23 cellular contexts compared by ENCODE assay signal in genomic region chr11:107683070-107683469, GRCh38. TPM values are rescaled to one million over a fixed set of nuclear protein-coding genes. Genes with fewer than 3 reads are reported as not detected.
"Had no signal": no experiment of that assay in that cellular context is flagged by ENCODE, and none has a peak within 500 bp of the region (broad histone marks: within the 10 kb centered on the region; RNA-seq: fewer than 3 reads in every experiment).

No MANE protein-coding gene starts in this region.

- H3K27ac ChIP-seq: neutrophil, stomach, thoracic aorta, transverse colon had no signal

- H3K36me3 ChIP-seq: heart left ventricle, neutrophil, stomach, thoracic aorta, transverse colon had no signal

- DNase-seq: dermis blood vessel endothelial cell; effector CD8-positive, alpha-beta T cell; heart left ventricle; hippocampal formation; left colon; left ventricle myocardium superior; naive thymus-derived CD4-positive, alpha-beta T cell; nephron progenitor cell; right cardiac atrium; stimulated activated CD4-positive, alpha-beta T cell treated with anti-CD3 and anti-CD28 coated beads, Interleukin-12 subunit alpha, Interleukin-12 subunit beta, amount 100 ng/mL, for 4 hours; stimulated activated naive CD4-positive, alpha-beta T cell; stomach; substantia nigra; transverse colon had no signal

- H3K4me1 ChIP-seq: heart left ventricle, stomach, transverse colon had no signal

- H3K27me3 ChIP-seq: heart left ventricle, neutrophil, stomach, transverse colon had no signal

- H3K9me3 ChIP-seq: heart left ventricle, neutrophil, stomach, thoracic aorta, transverse colon had no signal

- H3K4me3 ChIP-seq: heart left ventricle, stomach, thoracic aorta, transverse colon had no signal

- ATAC-seq: heart left ventricle; left colon; left ventricle myocardium superior; naive thymus-derived CD4-positive, alpha-beta T cell; right cardiac atrium had no signal

RNA-seq across cellular contexts. Expression of gene SLN, which starts 28.8 kb away (rescaled TPM):
- total RNA-seq: dermis blood vessel endothelial cell; fibroblast of lung; glomerular endothelial cell; kidney epithelial cell; left colon; mammary epithelial cell; mesenteric fat pad; mononuclear cell; naive thymus-derived CD4-positive, alpha-beta T cell; osteocyte; stomach had no signal
- polyA plus RNA-seq: fibroblast of lung; mammary epithelial cell; naive thymus-derived CD4-positive, alpha-beta T cell had no signal
